ENCODE assay signal across 15 cellular contexts in genomic region chr9:70561805-70562395, GRCh38.
DNase-seq lines count a peak whose midpoint lies in the region; ATAC-seq and TF ChIP-seq lines count a peak whose summit lies in the region.
"Had no signal": no experiment of that assay in that cellular context is flagged by ENCODE, and none has a peak within 500 bp of the region (broad histone marks: within the 10 kb centered on the region; RNA-seq: fewer than 3 reads in every experiment).

No MANE protein-coding gene starts in this region.

- TF ChIP-seq CTCF in AG09319 (IDR thresholded peaks at IDR 0.05; ENCODE audit: low read depth, low read length) (no peak), HL-60 (IDR thresholded peaks at IDR 0.05; ENCODE audit: insufficient read depth, low read length) (no peak), fibroblast of mammary gland (conservative IDR thresholded peaks at IDR 0.05; ENCODE audit: control insufficient read depth, insufficient read depth, low read depth, low read length) (no peak), lower leg skin (IDR thresholded peaks at IDR 0.05) (no peak)

- ATAC-seq in sciatic nerve (peak; percentile 60), GM19463 (IDR thresholded peaks at IDR 0.05; ENCODE audit: unreplicated experiment) (no peak), GM18858 (IDR thresholded peaks at IDR 0.05; ENCODE audit: unreplicated experiment) (no peak)
- ATAC-seq: activated CD4-positive, alpha-beta T cell treated with anti-CD3 and anti-CD28 coated beads for 36 hours had no signal

- H3K27me3 ChIP-seq in HL-60 (ENCODE audit: insufficient read depth, poor library complexity, severe bottlenecking) = no peaks in the 10 kb centered on the region
- H3K27me3 ChIP-seq: cardiac muscle cell, ovary had no signal

- 64 to 66% methylated on average over 3 of the region's 3 CpGs for WGBS in lower leg skin, 2 donors

- peak overlapping the region; percentile 85 for H3K27ac ChIP-seq in HL-60 (replicated peaks)
- H3K27ac ChIP-seq: cardiac muscle cell, ovary had no signal

- DNase-seq in AG09319 (ENCODE audit: extremely low read depth, low read depth) = peak; percentile 77
- DNase-seq in HL-60 (ENCODE audit: low read depth in 1 of 2, low spot score in 1 of 2) = no peak
- DNase-seq in fibroblast of mammary gland (ENCODE audit: low read depth) = peak; percentile 53
- DNase-seq in sciatic nerve (ENCODE audit: low spot score) = no peak
- DNase-seq in lower leg skin (ENCODE audit: low spot score in 2 of 2) = no peak
- no peak for DNase-seq in GM03348 (ENCODE audit: low spot score)
- DNase-seq: activated CD4-positive, alpha-beta T cell treated with anti-CD3 and anti-CD28 coated beads for 36 hours; activated naive CD4-positive, alpha-beta T cell treated with anti-CD3 and anti-CD28 coated beads, Interleukin-2, amount 50 U/mL, for 16 hours; glutamatergic neuron; ovary; stimulated activated CD4-positive, alpha-beta T cell treated with anti-CD3 and anti-CD28 coated beads, Interleukin-12 subunit alpha, Interleukin-12 subunit beta, amount 100 ng/mL, for 4 hours; T1000 had no signal

- intact Hi-C loops in sciatic nerve (cut with DNase I) (no loop called here), lower leg skin (cut with DNase I; ENCODE audit: low total_unique reads) (no loop called here)

- H3K4me3 ChIP-seq in HL-60 (replicated peaks; ENCODE audit: insufficient read depth, low read length) = no peak overlapping the region
- H3K4me3 ChIP-seq in fibroblast of mammary gland (ENCODE audit: control insufficient read depth, low read depth, low read length) = no peak overlapping the region
- H3K4me3 ChIP-seq in lower leg skin (ENCODE audit: low read depth, poor library complexity, severe bottlenecking) = no peak overlapping the region
- H3K4me3 ChIP-seq: cardiac muscle cell, ovary had no signal

- no peak for TF ChIP-seq POLR2A in lower leg skin (IDR thresholded peaks at IDR 0.05)

Comparison
In these comparisons a context has a peak if more than half of its experiments do, and no peak if none do; other contexts are left out.
1. DNase-seq: peak in AG09319 (single experiment) and fibroblast of mammary gland (single experiment); none in HL-60 (0 of 2), sciatic nerve (single experiment), lower leg skin (0 of 2) and GM03348 (single experiment).